16 cellular contexts compared by ENCODE assay signal in genomic region chr2:201872576-201872975, GRCh38.
"Had no signal": no experiment of that assay in that cellular context is flagged by ENCODE, and none has a peak within 500 bp of the region (broad histone marks: within the 10 kb centered on the region; RNA-seq: fewer than 3 reads in every experiment).

No MANE protein-coding gene starts in this region.

- H3K4me3 ChIP-seq: SJSA1, suprapubic skin, upper lobe of left lung had no signal

- H3K27ac ChIP-seq: neutrophil, SJSA1, suprapubic skin, upper lobe of left lung, VCaP had no signal

- H3K4me1 ChIP-seq: SJSA1, suprapubic skin, upper lobe of left lung had no signal

- H3K9me3 ChIP-seq: neutrophil, SJSA1, suprapubic skin, upper lobe of left lung had no signal

- ATAC-seq: activated CD8-positive, alpha-beta T cell treated with anti-CD3 and anti-CD28 coated beads, Interleukin-2, amount 10 ng/mL, durations not matched to agents 7 days and 5 days; activated naive CD8-positive, alpha-beta T cell treated with anti-CD3 and anti-CD28 coated beads, Interleukin-2, amount 50 U/mL, for 24 hours; esophagus mucosa; left lobe of liver; sciatic nerve had no signal

- H3K36me3 ChIP-seq: neutrophil, suprapubic skin, upper lobe of left lung had no signal

- H3K27me3 ChIP-seq: neutrophil, SJSA1, suprapubic skin, upper lobe of left lung had no signal

- DNase-seq: activated CD4-positive, alpha-beta T cell treated with anti-CD3 and anti-CD28 coated beads for 4 hours; activated CD8-positive, alpha-beta memory T cell treated with anti-CD3 and anti-CD28 coated beads, Interleukin-2, amount 50 U/mL, for 48 hours; activated CD8-positive, alpha-beta T cell treated with anti-CD3 and anti-CD28 coated beads, Interleukin-2, amount 10 ng/mL, durations not matched to agents 7 days and 5 days; activated naive CD4-positive, alpha-beta T cell; activated naive CD8-positive, alpha-beta T cell treated with anti-CD3 and anti-CD28 coated beads, Interleukin-2, amount 50 U/mL, for 24 hours; mammary epithelial cell; stimulated activated naive CD4-positive, alpha-beta T cell; T-helper 9 cell; upper lobe of left lung had no signal
